ENCODE assay signal across 10 cellular contexts in the genomic region with DNA sequence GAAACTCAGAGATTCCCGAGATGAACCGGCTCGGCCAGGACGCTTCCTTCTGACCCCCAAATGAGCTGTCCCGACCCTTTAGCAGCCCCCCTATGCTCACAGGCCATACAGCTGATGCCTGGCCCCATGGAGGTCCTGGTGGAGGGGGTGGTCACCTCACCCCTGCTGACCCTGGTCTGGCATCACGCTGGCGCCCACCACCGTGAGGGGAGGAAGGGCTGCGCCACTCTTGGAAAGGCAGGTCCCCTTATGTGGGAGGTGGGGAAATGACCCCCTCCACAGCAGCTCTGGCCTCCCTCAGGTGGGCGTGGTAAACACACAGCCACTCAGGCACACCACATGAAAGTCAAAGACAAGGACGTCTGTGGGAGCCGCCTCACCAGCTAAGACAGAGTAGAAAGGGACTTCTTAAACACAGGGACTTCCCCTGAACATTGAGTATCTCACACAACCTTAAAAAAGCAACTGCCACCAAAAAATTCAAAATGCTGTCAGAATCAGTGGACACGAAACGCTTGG. TPM values are rescaled to one million over a fixed set of nuclear protein-coding genes. Genes with fewer than 3 reads are reported as not detected.
DNase-seq lines count a peak whose midpoint lies in the region; ATAC-seq and TF ChIP-seq lines count a peak whose summit lies in the region.
"Had no signal": no experiment of that assay in that cellular context is flagged by ENCODE, and none has a peak within 500 bp of the region (broad histone marks: within the 10 kb centered on the region; RNA-seq: fewer than 3 reads in every experiment).

No MANE protein-coding gene starts in this region.

- H2AFZ ChIP-seq in DND-41 (ENCODE audit: low read depth, low read length) = peak overlapping the region; percentile 1; the same call in 1 of the 2 replicates
- no peak overlapping the region for H2AFZ ChIP-seq in MM.1S (ENCODE audit: low read length)

- H3K4me2 ChIP-seq in DND-41 (ENCODE audit: insufficient read depth, low read length) (peak overlapping the region; percentile 34), MM.1S (ENCODE audit: low read depth, low read length) (no peak overlapping the region)

- peaks cover 13% of the 10 kb centered on the region for H3K27me3 Mint-ChIP-seq in activated CD4-positive, alpha-beta T cell treated with anti-CD3 and anti-CD28 coated beads, Interleukin-2, amount 10 ng/mL, durations not matched to agents 24 days and 14 days

- peaks cover 16% of the 10 kb centered on the region for H3K4me1 Mint-ChIP-seq in activated CD4-positive, alpha-beta T cell treated with anti-CD3 and anti-CD28 coated beads, Interleukin-2, amount 10 ng/mL, durations not matched to agents 24 days and 14 days

- H3K9ac ChIP-seq in DND-41 (ENCODE audit: low read depth, low read length) (no peak overlapping the region), MM.1S (ENCODE audit: low read length) (no peak overlapping the region)

- H3K36me3 ChIP-seq in DND-41 (ENCODE audit: insufficient read depth, low read length) = no peaks in the 10 kb centered on the region
- no peaks in the 10 kb centered on the region for H3K36me3 ChIP-seq in MM.1S (replicated peaks; ENCODE audit: insufficient read depth, low read length)
- H3K36me3 ChIP-seq: left lung had no signal

- peaks cover 34% of the 10 kb centered on the region for H3K4me1 ChIP-seq in DND-41 (ENCODE audit: insufficient read depth, low read length)
- no peaks in the 10 kb centered on the region for H3K4me1 ChIP-seq in MM.1S (ENCODE audit: low read length)

- peak; percentile 91 for ATAC-seq in DND-41 (ENCODE audit: insufficient read depth, low read depth)
- ATAC-seq in GM21723 (IDR thresholded peaks at IDR 0.05; ENCODE audit: unreplicated experiment) = peak; percentile 66
- ATAC-seq: left lung had no signal

- H3K9me3 Mint-ChIP-seq in activated CD4-positive, alpha-beta T cell treated with anti-CD3 and anti-CD28 coated beads, Interleukin-2, amount 10 ng/mL, durations not matched to agents 24 days and 14 days = no peaks in the 10 kb centered on the region
- H3K9me3 Mint-ChIP-seq: dendritic cell treated with granulocyte-macrophage colony-stimulating factor and Interleukin-4, amounts not matched to agents 40 ng/mL and 50 ng/mL, for 4 days had no signal

- no peaks in the 10 kb centered on the region for H3K27me3 ChIP-seq in DND-41 (ENCODE audit: insufficient read depth, low read length, poor library complexity)
- H3K27me3 ChIP-seq in MM.1S (replicated peaks; ENCODE audit: insufficient read depth, low read length) = no peaks in the 10 kb centered on the region; the same call in 1 of the 2 replicates
- H3K27me3 ChIP-seq: left lung had no signal

- H3K27ac ChIP-seq in DND-41 (ENCODE audit: low read length) (peak overlapping the region; percentile 46), MM.1S (ENCODE audit: low read length) (no peak overlapping the region)
- H3K27ac ChIP-seq: left lung had no signal

- H3F3A ChIP-seq in MM.1S (ENCODE audit: insufficient read depth, low read length) = no peaks in the 10 kb centered on the region

- H3K79me2 ChIP-seq in DND-41 (ENCODE audit: insufficient read depth, low read length) = no peaks in the 10 kb centered on the region
- H3K79me2 ChIP-seq in MM.1S (ENCODE audit: low read length) = no peaks in the 10 kb centered on the region

- H3K9me2 ChIP-seq in MM.1S (replicated peaks; ENCODE audit: insufficient read depth, low read length) = no peaks in the 10 kb centered on the region

- TF ChIP-seq CTCF in DND-41 (IDR thresholded peaks at IDR 0.05; ENCODE audit: borderline replicate concordance, extremely low read depth, low read length, poor library complexity, severe bottlenecking) (no peak), MM.1S (IDR thresholded peaks at IDR 0.05; ENCODE audit: low read length) (no peak)

- peak overlapping the region; percentile 72 for H3K4me3 Mint-ChIP-seq in activated CD4-positive, alpha-beta T cell treated with anti-CD3 and anti-CD28 coated beads, Interleukin-2, amount 10 ng/mL, durations not matched to agents 24 days and 14 days
- H3K4me3 Mint-ChIP-seq: dendritic cell treated with granulocyte-macrophage colony-stimulating factor and Interleukin-4, amounts not matched to agents 40 ng/mL and 50 ng/mL, for 4 days had no signal

- intact Hi-C loops in activated CD4-positive, alpha-beta T cell treated with anti-CD3 and anti-CD28 coated beads, Interleukin-2, amount 10 ng/mL, durations not matched to agents 24 days and 14 days (cut with micrococcal nuclease) = no loop called here
- intact Hi-C loops in posterior vena cava (cut with DNase I) = no loop called here

- peak; percentile 84 for DNase-seq in DND-41
- DNase-seq in activated CD4-positive, alpha-beta T cell treated with anti-CD3 and anti-CD28 coated beads, Interleukin-2, amount 10 ng/mL, durations not matched to agents 24 days and 14 days = peak; percentile 88
- DNase-seq in islet precursor cell = peak; percentile 51
- DNase-seq in mucosa of gallbladder (ENCODE audit: low spot score) = no peak
- no peak for DNase-seq in MM.1S
- no peak for DNase-seq in posterior vena cava (ENCODE audit: low spot score)
- DNase-seq in NCI-H1092 treated with DMSO at 0.1 percent for 48 hours (lab: John Stamatoyannopoulos, UW) = no peak

- no peaks in the 10 kb centered on the region; the same call in 1 of the 2 replicates for H4K20me1 ChIP-seq in DND-41 (ENCODE audit: insufficient read depth, low read length)
- no peaks in the 10 kb centered on the region for H4K20me1 ChIP-seq in MM.1S (ENCODE audit: insufficient read depth, low read length)

- peak overlapping the region; percentile 82 for H3K27ac Mint-ChIP-seq in activated CD4-positive, alpha-beta T cell treated with anti-CD3 and anti-CD28 coated beads, Interleukin-2, amount 10 ng/mL, durations not matched to agents 24 days and 14 days

- no peaks in the 10 kb centered on the region for H3K9me3 ChIP-seq in DND-41 (ENCODE audit: insufficient read depth, low read length, severe bottlenecking)
- no peaks in the 10 kb centered on the region for H3K9me3 ChIP-seq in MM.1S (replicated peaks; ENCODE audit: insufficient read depth, low read length)
- H3K9me3 ChIP-seq: left lung had no signal

- H3K4me3 ChIP-seq in DND-41 (ENCODE audit: low read depth in 1 of 2, low read length in 2 of 2) (no peak overlapping the region), MM.1S (ENCODE audit: low read length) (no peak overlapping the region)
- H3K4me3 ChIP-seq: left lung had no signal

- H3K36me3 Mint-ChIP-seq in activated CD4-positive, alpha-beta T cell treated with anti-CD3 and anti-CD28 coated beads, Interleukin-2, amount 10 ng/mL, durations not matched to agents 24 days and 14 days (ENCODE audit: low read depth) = no peaks in the 10 kb centered on the region

RNA-seq across cellular contexts. Expression of gene GPR157, which starts 7.0 kb away (rescaled TPM):
- 2.1 and 4.6 TPM in 2 replicates for total RNA-seq in activated CD4-positive, alpha-beta T cell treated with anti-CD3 and anti-CD28 coated beads, Interleukin-2, amount 10 ng/mL, durations not matched to agents 24 days and 14 days
- total RNA-seq in mucosa of gallbladder = 8.3 TPM
- total RNA-seq in posterior vena cava = 1 to 10 TPM; 8.3 to 9.9 TPM

RNA-seq across cellular contexts. Expression of gene SLC2A5, which starts 52.5 kb away (rescaled TPM):
- not detected in 2 replicates for total RNA-seq in activated CD4-positive, alpha-beta T cell treated with anti-CD3 and anti-CD28 coated beads, Interleukin-2, amount 10 ng/mL, durations not matched to agents 24 days and 14 days
- 8.8 TPM for total RNA-seq in mucosa of gallbladder
- 1 to 10 TPM; 2.0 to 3.2 TPM for total RNA-seq in posterior vena cava

Comparison
In these comparisons a context has a peak if more than half of its experiments do, and no peak if none do; other contexts are left out.
1. DNase-seq: peak in DND-41 (single experiment), activated CD4-positive, alpha-beta T cell treated with anti-CD3 and anti-CD28 coated beads, Interleukin-2, amount 10 ng/mL, durations not matched to agents 24 days and 14 days (single experiment) and islet precursor cell (single experiment); none in mucosa of gallbladder (single experiment), MM.1S (single experiment), posterior vena cava (single experiment) and NCI-H1092 treated with DMSO at 0.1 percent for 48 hours (single experiment).